ENCODE assay signal across 21 cellular contexts in the genomic region with DNA sequence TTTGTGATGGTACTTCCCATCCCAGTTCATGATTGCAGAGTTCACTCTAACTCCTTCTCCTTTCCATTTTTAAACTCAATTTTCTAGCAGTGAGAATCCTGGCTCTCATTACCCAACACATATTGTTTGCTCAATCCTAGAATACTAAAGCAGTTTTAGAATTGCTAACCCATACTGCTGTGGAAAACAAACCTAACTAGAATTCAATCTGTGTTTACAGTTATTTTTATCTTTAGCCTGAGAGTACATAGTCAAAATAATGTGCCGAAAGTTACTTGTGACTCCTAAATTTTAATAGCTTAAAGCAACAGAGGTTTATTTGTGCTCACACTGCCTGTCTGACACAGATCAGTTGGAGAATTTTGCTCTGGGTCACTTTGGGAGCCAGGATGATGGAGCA.
"Had no signal": no experiment of that assay in that cellular context is flagged by ENCODE, and none has a peak within 500 bp of the region (broad histone marks: within the 10 kb centered on the region; RNA-seq: fewer than 3 reads in every experiment).

No MANE protein-coding gene starts in this region.

- H3K4me1 ChIP-seq: body of pancreas, foreskin keratinocyte, gastrocnemius medialis had no signal

- DNase-seq: activated CD4-positive, alpha-beta T cell treated with anti-CD3 and anti-CD28 coated beads for 48 hours; activated CD4-positive, alpha-beta T cell treated with anti-CD3 and anti-CD28 coated beads, Interleukin-2, amount 50 U/mL, for 1 hour; activated CD4-positive, alpha-beta T cell treated with anti-CD3 and anti-CD28 coated beads, Interleukin-2, amount 50 U/mL, for 48 hours; activated CD8-positive, alpha-beta memory T cell treated with anti-CD3 and anti-CD28 coated beads for 24 hours; activated CD8-positive, alpha-beta T cell treated with anti-CD3 and anti-CD28 coated beads for 36 hours; activated effector memory CD4-positive, alpha-beta T cell treated with Interleukin-2 at 50 U/mL for 16 hours; activated gamma-delta T cell treated with Interleukin-2 at 50 U/mL for 16 hours; activated naive CD4-positive, alpha-beta T cell treated with anti-CD3 and anti-CD28 coated beads, Interleukin-2, amount 50 U/mL, for 16 hours; activated naive CD4-positive, alpha-beta T cell treated with Interleukin-2 at 50 U/mL for 16 hours; activated T-cell treated with anti-CD3 and anti-CD28 coated beads, Interleukin-2, amount 50 U/mL, for 4 hours; amniotic stem cell; aorta; body of pancreas; caudate nucleus; cortex of kidney; dermis blood vessel endothelial cell; effector CD8-positive, alpha-beta T cell; foreskin keratinocyte; gastrocnemius medialis; glutamatergic neuron; T-helper 2 cell had no signal

- H3K9me3 ChIP-seq: body of pancreas, gastrocnemius medialis had no signal

- H3K27me3 ChIP-seq: body of pancreas, foreskin keratinocyte, gastrocnemius medialis had no signal

- H3K36me3 ChIP-seq: gastrocnemius medialis had no signal

- H3K27ac ChIP-seq: body of pancreas, foreskin keratinocyte, gastrocnemius medialis had no signal

- H3K4me3 ChIP-seq: body of pancreas, gastrocnemius medialis had no signal
